In the genomic region with DNA sequence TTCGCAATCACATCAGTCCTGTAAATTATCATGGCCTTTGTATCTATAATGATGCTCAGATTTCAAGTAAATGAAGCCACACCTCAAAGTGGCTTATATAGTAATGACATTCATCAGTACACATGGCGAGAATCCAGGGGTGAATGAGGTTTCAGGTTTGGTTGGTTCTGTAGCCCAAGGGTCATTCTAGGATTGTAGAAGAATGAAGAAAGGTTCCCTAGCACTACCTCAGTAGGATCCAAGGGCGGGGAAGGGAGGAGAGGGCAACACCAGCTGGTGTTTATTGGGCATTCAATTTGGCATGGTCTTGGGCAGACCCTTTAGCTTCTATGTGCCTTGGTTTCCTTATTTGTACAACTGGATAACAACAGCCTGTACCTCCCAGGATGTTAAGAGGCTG, we compare ENCODE assay signal across 21 cellular contexts.
DNase-seq lines count a peak whose midpoint lies in the region; ATAC-seq and TF ChIP-seq lines count a peak whose summit lies in the region.
"Had no signal": no experiment of that assay in that cellular context is flagged by ENCODE, and none has a peak within 500 bp of the region (broad histone marks: within the 10 kb centered on the region; RNA-seq: fewer than 3 reads in every experiment).

No MANE protein-coding gene starts in this region.

- no peak overlapping the region for H3K4me3 Mint-ChIP-seq in activated CD8-positive, alpha-beta T cell treated with anti-CD3 and anti-CD28 coated beads, Interleukin-2, amount 10 ng/mL, durations not matched to agents 7 days and 5 days
- no peak overlapping the region for H3K4me3 Mint-ChIP-seq in activated CD8-positive, alpha-beta T cell treated with anti-CD3 and anti-CD28 coated beads for 36 hours
- H3K4me3 Mint-ChIP-seq in nephron progenitor cell (no peak overlapping the region), type B pancreatic cell (no peak overlapping the region)
- H3K4me3 Mint-ChIP-seq: CD4-positive, alpha-beta T cell; CD8-positive, alpha-beta memory T cell; GM23338; H9 had no signal

- no peaks in the 10 kb centered on the region for H3K9me3 Mint-ChIP-seq in activated CD8-positive, alpha-beta T cell treated with anti-CD3 and anti-CD28 coated beads, Interleukin-2, amount 10 ng/mL, durations not matched to agents 7 days and 5 days (ENCODE audit: insufficient read depth)
- H3K9me3 Mint-ChIP-seq in activated CD8-positive, alpha-beta T cell treated with anti-CD3 and anti-CD28 coated beads for 36 hours = no peaks in the 10 kb centered on the region
- H3K9me3 Mint-ChIP-seq in nephron progenitor cell = peaks cover 6% of the 10 kb centered on the region
- peaks cover 5% of the 10 kb centered on the region for H3K9me3 Mint-ChIP-seq in type B pancreatic cell
- H3K9me3 Mint-ChIP-seq: CD4-positive, alpha-beta T cell; GM23338; H9 had no signal

- DNase-seq in activated CD8-positive, alpha-beta T cell treated with anti-CD3 and anti-CD28 coated beads, Interleukin-2, amount 10 ng/mL, durations not matched to agents 7 days and 5 days = peak; percentile 1
- DNase-seq in activated CD8-positive, alpha-beta T cell treated with anti-CD3 and anti-CD28 coated beads for 36 hours = no peak
- peak; percentile 32 for DNase-seq in epithelial cell of esophagus (ENCODE audit: low read depth)
- DNase-seq in nephron progenitor cell = no peak
- no peak for DNase-seq in DMS79 (lab: John Stamatoyannopoulos, UW)
- DNase-seq in type B pancreatic cell (ENCODE audit: extremely low spot score, unreplicated experiment) = no peak
- DNase-seq: 8988T; ACHN; AML-193; BE2C; CD4-positive, alpha-beta T cell; CD8-positive, alpha-beta memory T cell; DMS 273 treated with DMSO at 0.1 percent for 48 hours; DMS79 treated with DMSO at 0.1 percent for 48 hours; GF-D8; H9 had no signal

- no peak overlapping the region for H3K27ac Mint-ChIP-seq in activated CD8-positive, alpha-beta T cell treated with anti-CD3 and anti-CD28 coated beads, Interleukin-2, amount 10 ng/mL, durations not matched to agents 7 days and 5 days
- H3K27ac Mint-ChIP-seq in activated CD8-positive, alpha-beta T cell treated with anti-CD3 and anti-CD28 coated beads for 36 hours = no peak overlapping the region
- peak overlapping the region; percentile 70 for H3K27ac Mint-ChIP-seq in nephron progenitor cell
- no peak overlapping the region for H3K27ac Mint-ChIP-seq in type B pancreatic cell
- H3K27ac Mint-ChIP-seq: CD4-positive, alpha-beta T cell; GM23338; H9 had no signal

- POLR2A ChIA-PET in activated CD8-positive, alpha-beta T cell treated with anti-CD3 and anti-CD28 coated beads, Interleukin-2, amount 10 ng/mL, durations not matched to agents 7 days and 5 days (lab: Charles Lee) = no interaction called here
- POLR2A ChIA-PET in activated CD8-positive, alpha-beta T cell treated with anti-CD3 and anti-CD28 coated beads for 36 hours (lab: Charles Lee) = no interaction called here

- H3K4me1 Mint-ChIP-seq in activated CD8-positive, alpha-beta T cell treated with anti-CD3 and anti-CD28 coated beads, Interleukin-2, amount 10 ng/mL, durations not matched to agents 7 days and 5 days (ENCODE audit: low read depth) = no peaks in the 10 kb centered on the region
- H3K4me1 Mint-ChIP-seq in activated CD8-positive, alpha-beta T cell treated with anti-CD3 and anti-CD28 coated beads for 36 hours (ENCODE audit: low read depth) = no peaks in the 10 kb centered on the region
- H3K4me1 Mint-ChIP-seq in nephron progenitor cell (no peaks in the 10 kb centered on the region), type B pancreatic cell (ENCODE audit: unreplicated experiment) (no peaks in the 10 kb centered on the region)
- H3K4me1 Mint-ChIP-seq: CD14-positive monocyte; CD8-positive, alpha-beta memory T cell; GM23338 had no signal

- no peaks in the 10 kb centered on the region for H3K36me3 Mint-ChIP-seq in activated CD8-positive, alpha-beta T cell treated with anti-CD3 and anti-CD28 coated beads, Interleukin-2, amount 10 ng/mL, durations not matched to agents 7 days and 5 days (ENCODE audit: low read depth)
- no peaks in the 10 kb centered on the region for H3K36me3 Mint-ChIP-seq in activated CD8-positive, alpha-beta T cell treated with anti-CD3 and anti-CD28 coated beads for 36 hours (ENCODE audit: low read depth)
- H3K36me3 Mint-ChIP-seq in nephron progenitor cell (ENCODE audit: low read depth) = no peaks in the 10 kb centered on the region
- no peaks in the 10 kb centered on the region for H3K36me3 Mint-ChIP-seq in type B pancreatic cell
- H3K36me3 Mint-ChIP-seq: CD14-positive monocyte had no signal

- ATAC-seq in activated CD8-positive, alpha-beta T cell treated with anti-CD3 and anti-CD28 coated beads, Interleukin-2, amount 10 ng/mL, durations not matched to agents 7 days and 5 days = no peak
- ATAC-seq in activated CD8-positive, alpha-beta T cell treated with anti-CD3 and anti-CD28 coated beads for 36 hours = no peak
- ATAC-seq: A549, GM23338, HCT116 had no signal

- intact Hi-C loops in activated CD8-positive, alpha-beta T cell treated with anti-CD3 and anti-CD28 coated beads for 36 hours (cut with micrococcal nuclease) = no loop called here

- TF ChIP-seq CTCF in activated CD8-positive, alpha-beta T cell treated with anti-CD3 and anti-CD28 coated beads for 36 hours (IDR thresholded peaks at IDR 0.05) = no peak
- no peak for TF ChIP-seq CTCF in epithelial cell of esophagus (IDR thresholded peaks at IDR 0.05; ENCODE audit: insufficient read depth, low read depth, low read length, missing control alignments)
- TF ChIP-seq CTCF in nephron progenitor cell (IDR thresholded peaks at IDR 0.05) = no peak
- no peak for TF ChIP-seq CTCF in type B pancreatic cell (conservative IDR thresholded peaks at IDR 0.05)

- peaks cover 2% of the 10 kb centered on the region for H3K27me3 Mint-ChIP-seq in activated CD8-positive, alpha-beta T cell treated with anti-CD3 and anti-CD28 coated beads, Interleukin-2, amount 10 ng/mL, durations not matched to agents 7 days and 5 days (ENCODE audit: low read depth)
- H3K27me3 Mint-ChIP-seq in activated CD8-positive, alpha-beta T cell treated with anti-CD3 and anti-CD28 coated beads for 36 hours = peaks cover 4% of the 10 kb centered on the region
- H3K27me3 Mint-ChIP-seq in nephron progenitor cell (ENCODE audit: low read depth, poor library complexity) (peaks cover 27% of the 10 kb centered on the region), type B pancreatic cell (peaks cover 9% of the 10 kb centered on the region)

- CTCF ChIA-PET in activated CD8-positive, alpha-beta T cell treated with anti-CD3 and anti-CD28 coated beads, Interleukin-2, amount 10 ng/mL, durations not matched to agents 7 days and 5 days (lab: Charles Lee) = no interaction called here
- CTCF ChIA-PET in activated CD8-positive, alpha-beta T cell treated with anti-CD3 and anti-CD28 coated beads for 36 hours (lab: Charles Lee) = no interaction called here

- H3K4me3 ChIP-seq in epithelial cell of esophagus (ENCODE audit: low read length) = no peak overlapping the region
- H3K4me3 ChIP-seq: A549; BLaER1 treated with 17β-estradiol and CSF1 and Interleukin-3, amounts not matched to agents 10 nM and 100 nM; GM23338 had no signal

Comparison
In these comparisons a context has a peak if more than half of its experiments do, and no peak if none do; other contexts are left out.
1. DNase-seq: peak in activated CD8-positive, alpha-beta T cell treated with anti-CD3 and anti-CD28 coated beads, Interleukin-2, amount 10 ng/mL, durations not matched to agents 7 days and 5 days (single experiment) and epithelial cell of esophagus (single experiment); none in activated CD8-positive, alpha-beta T cell treated with anti-CD3 and anti-CD28 coated beads for 36 hours (single experiment), nephron progenitor cell (single experiment), DMS79 (single experiment) and type B pancreatic cell (single experiment).